1 cellular context compared by ENCODE assay signal in genomic region chr15:78437762-78438594, GRCh38.
TF ChIP-seq lines count a peak whose summit lies in the region.

TSS of gene IREB2 (plus strand) at chr15:78438216. CDS start at chr15:78438338, 122 bp downstream.

TF ChIP-seq in HepG2, 621 proteins besides CTCF, POLR2A, EP300 and RAD21 (continued from another document):
- TF ChIP-seq ZSCAN30 (CRISPR knock-in tag; IDR thresholded peaks at IDR 0.05) (peak; percentile 72; the same call in 1 of the 2 replicates), ZBTB42 (CRISPR knock-in tag; IDR thresholded peaks at IDR 0.05) (no peak; the same call in 1 of the 2 replicates), FOXK2 (IDR thresholded peaks at IDR 0.05) (peak; percentile 92), ATF6 (CRISPR knock-in tag; conservative IDR thresholded peaks at IDR 0.05) (no peak), ZFP90 (CRISPR knock-in tag; IDR thresholded peaks at IDR 0.05; ENCODE audit: borderline replicate concordance) (no peak), ARHGAP35 (CRISPR knock-in tag; IDR thresholded peaks at IDR 0.05; ENCODE audit: borderline replicate concordance) (no peak), PAX8 (CRISPR knock-in tag; IDR thresholded peaks at IDR 0.05; ENCODE audit: borderline replicate concordance) (peak; percentile 47; the same call in 1 of the 2 replicates), ZNF770 (CRISPR knock-in tag; IDR thresholded peaks at IDR 0.05) (peak; percentile 64), ZNF883 (CRISPR knock-in tag; IDR thresholded peaks at IDR 0.05; ENCODE audit: not compliant biosample characterization) (peak; percentile 80), ZSCAN22 (CRISPR knock-in tag; IDR thresholded peaks at IDR 0.05) (no peak), ZNF317 (CRISPR knock-in tag; IDR thresholded peaks at IDR 0.05) (peak; percentile 41; the same call in 1 of the 2 replicates), KLF13 (CRISPR knock-in tag; IDR thresholded peaks at IDR 0.05) (no peak), ZNF703 (CRISPR knock-in tag; IDR thresholded peaks at IDR 0.05; ENCODE audit: borderline replicate concordance) (no peak), JUND (CRISPR knock-in tag; IDR thresholded peaks at IDR 0.05) (0 out of 2 replicates have a peak, but pooled peaks have one; percentile 9), ETV5 (CRISPR knock-in tag; IDR thresholded peaks at IDR 0.05; ENCODE audit: borderline replicate concordance) (peak; percentile 23; the same call in 1 of the 2 replicates), ZNF33A (CRISPR knock-in tag; IDR thresholded peaks at IDR 0.05; ENCODE audit: borderline replicate concordance) (no peak), ZNF335 (CRISPR knock-in tag; IDR thresholded peaks at IDR 0.05) (peak; percentile 4; the same call in 1 of the 2 replicates), HOXA7 (CRISPR knock-in tag; IDR thresholded peaks at IDR 0.05) (no peak), AHR (CRISPR knock-in tag; IDR thresholded peaks at IDR 0.05) (no peak; the same call in 1 of the 2 replicates), ZNF691 (CRISPR knock-in tag; IDR thresholded peaks at IDR 0.05; ENCODE audit: borderline replicate concordance, low read depth) (no peak), ELK4 (CRISPR knock-in tag; IDR thresholded peaks at IDR 0.05; ENCODE audit: borderline replicate concordance) (no peak), SYNCRIP (IDR thresholded peaks at IDR 0.05; ENCODE audit: insufficient read depth, low read depth, low read length) (no peak), FLYWCH1 (CRISPR knock-in tag; IDR thresholded peaks at IDR 0.05) (no peak), FOXK1 (CRISPR knock-in tag; IDR thresholded peaks at IDR 0.05; ENCODE audit: borderline replicate concordance, low read depth) (peak; percentile 64; the same call in 1 of the 2 replicates), TP53 (CRISPR knock-in tag; conservative IDR thresholded peaks at IDR 0.05) (no peak; the same call in 1 of the 2 replicates), MZF1 (CRISPR knock-in tag; IDR thresholded peaks at IDR 0.05; ENCODE audit: borderline replicate concordance) (no peak), ELF1 (CRISPR knock-in tag; IDR thresholded peaks at IDR 0.05) (peak; percentile 82), THAP8 (CRISPR knock-in tag; IDR thresholded peaks at IDR 0.05; ENCODE audit: borderline replicate concordance) (0 out of 2 replicates have a peak, but pooled peaks have one; percentile 25), ZNF17 (CRISPR knock-in tag; IDR thresholded peaks at IDR 0.05) (0 out of 2 replicates have a peak, but pooled peaks have one; percentile 42), MYC (CRISPR knock-in tag; IDR thresholded peaks at IDR 0.05; ENCODE audit: borderline replicate concordance) (peak; percentile 87), ETV6 (CRISPR knock-in tag; conservative IDR thresholded peaks at IDR 0.05) (no peak), USF2 (IDR thresholded peaks at IDR 0.05; ENCODE audit: low read depth, low read length) (no peak), USF2 (CRISPR knock-in tag; IDR thresholded peaks at IDR 0.05; ENCODE audit: borderline replicate concordance) (no peak; the same call in 1 of the 2 replicates), ZBTB43 (CRISPR knock-in tag; conservative IDR thresholded peaks at IDR 0.05) (0 out of 2 replicates have a peak, but pooled peaks have one; percentile 30), ZBTB34 (CRISPR knock-in tag; IDR thresholded peaks at IDR 0.05) (no peak)
